Comparison of ENCODE assay signal across 15 cellular contexts in the genomic region with DNA sequence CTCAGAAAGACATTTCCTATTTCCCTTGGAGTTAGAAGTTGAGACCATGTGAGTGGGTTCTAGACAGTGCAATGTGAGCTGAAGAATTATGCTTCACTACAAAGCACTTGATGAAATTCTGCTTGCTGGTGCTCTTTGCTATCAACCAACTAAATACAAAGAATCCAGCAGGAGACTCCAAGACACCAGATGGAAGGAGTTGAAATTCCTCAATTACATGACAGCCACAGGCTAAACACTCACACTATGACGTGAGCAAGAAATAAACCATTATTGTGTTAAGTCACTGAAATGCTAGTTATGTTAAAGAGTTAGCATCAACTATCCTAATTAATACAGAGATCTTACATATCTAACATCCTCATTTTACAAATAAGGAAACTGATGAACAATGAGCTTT. TPM values are rescaled to one million over a fixed set of nuclear protein-coding genes. Genes with fewer than 3 reads are reported as not detected.
DNase-seq lines count a peak whose midpoint lies in the region; ATAC-seq and TF ChIP-seq lines count a peak whose summit lies in the region.
"Had no signal": no experiment of that assay in that cellular context is flagged by ENCODE, and none has a peak within 500 bp of the region (broad histone marks: within the 10 kb centered on the region; RNA-seq: fewer than 3 reads in every experiment).

No MANE protein-coding gene starts in this region.

- H3K27ac Mint-ChIP-seq in WTC11, result 0 out of 2 replicates have a peak overlapping the region, but pooled peaks have one; percentile 29

- H4K20me1 ChIP-seq in GM23248 (ENCODE audit: insufficient read depth), result peaks cover 41% of the 10 kb centered on the region
- H4K20me1 ChIP-seq in smooth muscle cell (ENCODE audit: low read depth), result peaks cover 100% of the 10 kb centered on the region

- H3K4me1 Mint-ChIP-seq in WTC11, result peaks cover 25% of the 10 kb centered on the region

- 0 out of 2 replicates have a peak, but pooled peaks cover 4% of the 10 kb centered on the region for H3K36me3 Mint-ChIP-seq in WTC11

- H3F3A ChIP-seq in GM23248 (ENCODE audit: insufficient read depth) (peaks cover 14% of the 10 kb centered on the region; the same call in 1 of the 2 replicates), smooth muscle cell (ENCODE audit: low read depth) (peaks cover 23% of the 10 kb centered on the region)

- no peaks in the 10 kb centered on the region for H3K9me2 ChIP-seq in GM23248 (ENCODE audit: insufficient read depth)

- H3K9me3 Mint-ChIP-seq in WTC11, result no peaks in the 10 kb centered on the region

- H3K4me3 ChIP-seq in GM23248, result no peak overlapping the region
- no peak overlapping the region for H3K4me3 ChIP-seq in fibroblast of villous mesenchyme (ENCODE audit: low read depth, low read length)
- H3K4me3 ChIP-seq in smooth muscle cell, result no peak overlapping the region
- H3K4me3 ChIP-seq: BLaER1 treated with 17β-estradiol and CSF1 and Interleukin-3, amounts not matched to agents 10 nM and 100 nM; SJCRH30 had no signal

- DNase-seq in GM23248 (peak; percentile 34), WTC11 (ENCODE audit: low spot score) (no peak), fibroblast of villous mesenchyme (ENCODE audit: low read depth) (peak; percentile 33), smooth muscle cell (lab: John Stamatoyannopoulos, UW; ENCODE audit: unreplicated experiment) (no peak), GM19240 (ENCODE audit: insufficient read length, low spot score) (no peak), A172 (ENCODE audit: low spot score) (no peak), AML-193 (lab: John Stamatoyannopoulos, UW) (no peak)
- DNase-seq: GOT3, NCI-H1436 treated with DMSO at 0.1 percent for 48 hours, NCI-H2029 treated with DMSO at 0.1 percent for 48 hours, NCI-H774, PC-3, SJCRH30 had no signal

- H2AFZ ChIP-seq in GM23248 (no peak overlapping the region), smooth muscle cell (ENCODE audit: low read depth) (no peak overlapping the region)

- H3K27ac ChIP-seq in GM23248 (no peak overlapping the region), smooth muscle cell (ENCODE audit: low read depth) (peak overlapping the region; percentile 61)
- H3K27ac ChIP-seq: BLaER1 treated with 17β-estradiol and CSF1 and Interleukin-3, amounts not matched to agents 10 nM and 100 nM; KMS-11; SJCRH30 had no signal

- H3K36me3 ChIP-seq in GM23248 (ENCODE audit: low read depth) (0 out of 2 replicates have a peak, but pooled peaks cover 6% of the 10 kb centered on the region), smooth muscle cell (ENCODE audit: low read depth) (no peaks in the 10 kb centered on the region)
- H3K36me3 ChIP-seq: SJCRH30 had no signal

- no peak for ATAC-seq in WTC11
- ATAC-seq: PC-3 had no signal

- H3K27me3 Mint-ChIP-seq in WTC11 (ENCODE audit: low read depth), result no peaks in the 10 kb centered on the region

- TF ChIP-seq CTCF in WTC11 (IDR thresholded peaks at IDR 0.05) (no peak), fibroblast of villous mesenchyme (IDR thresholded peaks at IDR 0.05; ENCODE audit: insufficient read depth, low read depth, low read length) (no peak), smooth muscle cell (IDR thresholded peaks at IDR 0.05; ENCODE audit: borderline replicate concordance, insufficient read depth, poor library complexity, severe bottlenecking) (no peak)

- H3K4me3 Mint-ChIP-seq in WTC11, result no peak overlapping the region

- in situ Hi-C loops in GM23248 (cut with MboI), result no loop called here

- POLR2A ChIA-PET in WTC11 (lab: Charles Lee), result no interaction called here

- H3K9ac ChIP-seq in GM23248, result no peak overlapping the region
- H3K9ac ChIP-seq in smooth muscle cell (ENCODE audit: low read depth), result no peak overlapping the region
- H3K9ac ChIP-seq: BLaER1 treated with 17β-estradiol and CSF1 and Interleukin-3, amounts not matched to agents 10 nM and 100 nM; KMS-11 had no signal

- H3K79me2 ChIP-seq in GM23248 (ENCODE audit: insufficient read depth), result peaks cover 100% of the 10 kb centered on the region
- H3K79me2 ChIP-seq in smooth muscle cell (ENCODE audit: low read depth), result peaks cover 100% of the 10 kb centered on the region

- CTCF ChIA-PET in WTC11 (lab: Charles Lee), result no interaction called here

- H3K9me3 ChIP-seq in GM23248 (ENCODE audit: low read depth), result no peaks in the 10 kb centered on the region
- no peaks in the 10 kb centered on the region for H3K9me3 ChIP-seq in smooth muscle cell (replicated peaks; ENCODE audit: low read depth)
- H3K9me3 ChIP-seq: SJCRH30 had no signal

- H3K4me1 ChIP-seq in GM23248 (ENCODE audit: insufficient read depth) (peaks cover 21% of the 10 kb centered on the region), smooth muscle cell (ENCODE audit: low read depth) (peaks cover 13% of the 10 kb centered on the region)
- H3K4me1 ChIP-seq: SJCRH30 had no signal

- H3K27me3 ChIP-seq in GM23248 (replicated peaks; ENCODE audit: insufficient read depth) (no peaks in the 10 kb centered on the region), smooth muscle cell (ENCODE audit: low read depth) (no peaks in the 10 kb centered on the region)
- H3K27me3 ChIP-seq: BLaER1 treated with 17β-estradiol and CSF1 and Interleukin-3, amounts not matched to agents 10 nM and 100 nM; SJCRH30 had no signal

- WGBS in GM23248 (ENCODE audit: low coverage in 1 of 2, low lambda C conversion rate in 2 of 2, missing lambda C conversion rate in 2 of 2), 2 experiments, result 46 to 56% methylated on average over 1 of the region's 1 CpG
- 33% methylated on average over 1 of the region's 1 CpG for WGBS in smooth muscle cell (ENCODE audit: low lambda C conversion rate)

- H3K4me2 ChIP-seq in GM23248 (ENCODE audit: unreplicated experiment), result no peak overlapping the region
- H3K4me2 ChIP-seq in smooth muscle cell, result no peak overlapping the region
- H3K4me2 ChIP-seq: BLaER1 treated with 17β-estradiol and CSF1 and Interleukin-3, amounts not matched to agents 10 nM and 100 nM; KMS-11 had no signal

TF ChIP-seq in WTC11, 78 proteins besides CTCF, POLR2A, EP300 and RAD21:
- no peak for TF ChIP-seq IRF2 (CRISPR knock-in tag; IDR thresholded peaks at IDR 0.05; ENCODE audit: borderline replicate concordance, low read depth)
- TF ChIP-seq ZNF263 (CRISPR knock-in tag; IDR thresholded peaks at IDR 0.05; ENCODE audit: low read depth), result no peak
- no peak for TF ChIP-seq NFYB (CRISPR knock-in tag; conservative IDR thresholded peaks at IDR 0.05; ENCODE audit: low read depth)
- no peak for TF ChIP-seq JUN (CRISPR knock-in tag; IDR thresholded peaks at IDR 0.05)
- no peak for TF ChIP-seq CBFB (CRISPR knock-in tag; IDR thresholded peaks at IDR 0.05; ENCODE audit: low read depth)
- no peak for TF ChIP-seq GTF2I (CRISPR knock-in tag; conservative IDR thresholded peaks at IDR 0.05)
- TF ChIP-seq ZMAT4 (CRISPR knock-in tag; IDR thresholded peaks at IDR 0.05), result no peak
- no peak for TF ChIP-seq OVOL2 (CRISPR knock-in tag; IDR thresholded peaks at IDR 0.05; ENCODE audit: borderline replicate concordance)
- no peak for TF ChIP-seq GABPB1 (CRISPR knock-in tag; IDR thresholded peaks at IDR 0.05)
- TF ChIP-seq NFE2L1 (CRISPR knock-in tag; IDR thresholded peaks at IDR 0.05), result no peak
- no peak for TF ChIP-seq TP53 (CRISPR knock-in tag; IDR thresholded peaks at IDR 0.05)
- no peak for TF ChIP-seq ZNF416 (CRISPR knock-in tag; IDR thresholded peaks at IDR 0.05)
- no peak for TF ChIP-seq EMX1 (CRISPR knock-in tag; IDR thresholded peaks at IDR 0.05)

RNA-seq across cellular contexts. Expression of gene MAP4, which starts 8.2 kb away (rescaled TPM):
- 121 and 132 TPM in 2 replicates for total RNA-seq in GM23248 (2014; rRNA removed; shearing (Covaris generic))
- polyA plus RNA-seq in GM23248 (2016; fragmentation: Nextera tagmentation; extraction: Ambion mirVana), result 235 and 253 TPM in 2 replicates
- total RNA-seq in WTC11 (2021), result 164 to 199 TPM (median 171 TPM) in 3 replicates
- total RNA-seq in fibroblast of villous mesenchyme, result 111 and 127 TPM in 2 replicates
- 109 and 114 TPM in 2 replicates for total RNA-seq in smooth muscle cell
- 159 and 166 TPM in 2 replicates for polyA plus RNA-seq in smooth muscle cell
- total RNA-seq in A172 (2014; rRNA removed; shearing (Covaris generic)), result 66.0 and 87.0 TPM in 2 replicates

Comparison
In these comparisons a context has a peak if more than half of its experiments do, and no peak if none do; other contexts are left out.
1. DNase-seq: peak in GM23248 (single experiment) and fibroblast of villous mesenchyme (single experiment); none in WTC11 (single experiment), smooth muscle cell (single experiment), GM19240 (single experiment), A172 (single experiment) and AML-193 (0 of 2).